9 cellular contexts compared by ENCODE assay signal in the genomic region with DNA sequence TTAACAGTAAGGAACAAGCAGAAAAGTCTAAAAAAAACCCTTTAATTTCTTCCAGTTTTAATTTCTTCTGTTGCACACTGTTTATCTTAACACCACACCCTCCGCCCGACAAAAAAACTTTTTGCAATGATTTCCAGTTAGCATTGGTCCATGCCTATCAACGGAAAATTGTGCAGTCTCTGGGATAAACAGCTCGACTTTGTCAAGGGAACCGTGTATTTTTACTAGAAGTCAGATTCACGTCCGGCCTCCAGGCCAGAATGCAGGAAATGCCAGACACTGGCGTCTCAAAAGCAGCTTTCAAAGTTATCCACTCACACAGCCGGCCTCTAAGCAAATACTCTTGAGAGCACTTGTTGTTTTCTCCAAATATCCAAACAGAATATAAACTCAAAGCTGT. TPM values are rescaled to one million over a fixed set of nuclear protein-coding genes. Genes with fewer than 3 reads are reported as not detected.
DNase-seq lines count a peak whose midpoint lies in the region; ATAC-seq and TF ChIP-seq lines count a peak whose summit lies in the region.
"Had no signal": no experiment of that assay in that cellular context is flagged by ENCODE, and none has a peak within 500 bp of the region (broad histone marks: within the 10 kb centered on the region; RNA-seq: fewer than 3 reads in every experiment).

No MANE protein-coding gene starts in this region.

- TF ChIP-seq CTCF in HEK293 (tag by site-specific recombination; IDR thresholded peaks at IDR 0.05) = no peak
- TF ChIP-seq CTCF in right atrium auricular region (IDR thresholded peaks at IDR 0.05) = no peak

- H3K27ac ChIP-seq in HEK293 (ENCODE audit: extremely low read depth, low read depth, low read length) (no peak overlapping the region), right atrium auricular region (peak overlapping the region; percentile 69 to 72)
- H3K27ac ChIP-seq: PC-9 had no signal

- no peak overlapping the region for H3K4me3 ChIP-seq in HEK293 (ENCODE audit: low read depth, low read length)
- peak overlapping the region; percentile 7 for H3K4me3 ChIP-seq in adipocyte (ENCODE audit: low read length)
- no peak overlapping the region for H3K4me3 ChIP-seq in right atrium auricular region
- no peak overlapping the region for H3K4me3 ChIP-seq in MG63
- H3K4me3 ChIP-seq: PC-9 had no signal

- H3K4me1 ChIP-seq in HEK293 (ENCODE audit: control insufficient read depth, insufficient read depth, low read length) (no peaks in the 10 kb centered on the region), adipocyte (ENCODE audit: control insufficient read depth, insufficient read depth, low read length) (peaks cover 39% of the 10 kb centered on the region), right atrium auricular region (peaks cover 0 to 39% of the 10 kb centered on the region in 2 donors)

- H3K9me3 ChIP-seq in HEK293 (ENCODE audit: control insufficient read depth, insufficient read depth, low read depth, low read length) (no peaks in the 10 kb centered on the region), adipocyte (ENCODE audit: control insufficient read depth, low read length) (no peaks in the 10 kb centered on the region), right atrium auricular region (no peaks in the 10 kb centered on the region), MG63 (no peaks in the 10 kb centered on the region)

- ATAC-seq in GM18867 (IDR thresholded peaks at IDR 0.05; ENCODE audit: unreplicated experiment) = no peak

- peak; percentile 55 for DNase-seq in adipocyte (ENCODE audit: low read depth)
- DNase-seq in right atrium auricular region (ENCODE audit: low spot score) = peak; percentile 77
- DNase-seq in smooth muscle cell of the brain vasculature (ENCODE audit: low read depth, low spot score) = peak; percentile 18
- no peak for DNase-seq in NCI-H748 (lab: John Stamatoyannopoulos, UW; ENCODE audit: unreplicated experiment)
- no peak for DNase-seq in medulla oblongata (ENCODE audit: extremely low spot score)
- no peak for DNase-seq in MG63
- DNase-seq: PC-9 had no signal

- H3K9ac ChIP-seq in adipocyte (ENCODE audit: low read length) = peak overlapping the region; percentile 32

- CTCF ChIA-PET in HEK293 (lab: Yijun Ruan, JAX) = interaction anchor here (1.0 kb wide), 1 partner anchor 9 kb away, joined by 4 read pairs; no protein-coding TSS in a partner anchor

- H3K27me3 ChIP-seq in adipocyte (replicated peaks; ENCODE audit: control insufficient read depth, insufficient read depth, low read length) = no peaks in the 10 kb centered on the region
- H3K27me3 ChIP-seq in right atrium auricular region = no peaks in the 10 kb centered on the region
- no peaks in the 10 kb centered on the region for H3K27me3 ChIP-seq in MG63

- POLR2A ChIA-PET in HEK293 (lab: Yijun Ruan, JAX) = no interaction called here

- peaks cover 10 to 58% of the 10 kb centered on the region in 2 experiments for H3K36me3 ChIP-seq in HEK293 (ENCODE audit: control insufficient read depth in 2 of 2, insufficient read depth in 1 of 2, low read length in 2 of 2)
- peaks cover 41% of the 10 kb centered on the region for H3K36me3 ChIP-seq in adipocyte (ENCODE audit: control insufficient read depth, insufficient read depth, low read length, severe bottlenecking)
- H3K36me3 ChIP-seq in right atrium auricular region = peaks cover 40% of the 10 kb centered on the region
- H3K36me3 ChIP-seq in MG63 = peaks cover 58% of the 10 kb centered on the region

TF ChIP-seq in HEK293, 187 proteins besides CTCF, POLR2A, EP300 and RAD21:
- TF ChIP-seq, protein P1, sequence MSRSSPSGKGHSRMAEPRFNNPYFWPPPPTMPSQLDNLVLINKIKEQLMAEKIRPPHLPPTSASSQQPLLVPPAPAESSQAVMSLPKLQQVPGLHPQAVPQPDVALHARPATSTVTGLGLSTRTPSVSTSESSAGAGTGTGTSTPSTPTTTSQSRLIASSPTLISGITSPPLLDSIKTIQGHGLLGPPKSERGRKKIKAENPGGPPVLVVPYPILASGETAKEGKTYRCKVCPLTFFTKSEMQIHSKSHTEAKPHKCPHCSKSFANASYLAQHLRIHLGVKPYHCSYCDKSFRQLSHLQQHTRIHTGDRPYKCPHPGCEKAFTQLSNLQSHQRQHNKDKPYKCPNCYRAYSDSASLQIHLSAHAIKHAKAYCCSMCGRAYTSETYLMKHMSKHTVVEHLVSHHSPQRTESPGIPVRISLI (tag by site-specific recombination; IDR thresholded peaks at IDR 0.05) = no peak
- TF ChIP-seq ZNF426 (tag by site-specific recombination; IDR thresholded peaks at IDR 0.05) (no peak), ZNF394 (tag by site-specific recombination; IDR thresholded peaks at IDR 0.05; ENCODE audit: borderline replicate concordance) (no peak), KLF8 (tag by site-specific recombination; IDR thresholded peaks at IDR 0.05) (0 out of 2 replicates have a peak, but pooled peaks have one; percentile 8)

RNA-seq across cellular contexts. Expression of a gene that starts 0.4 kb away (rescaled TPM):
- under 1 TPM in 1 of 2 donors, not detected in 1; 0.28 TPM for total RNA-seq in right atrium auricular region
- total RNA-seq in MG63 (2014; rRNA removed; shearing (Covaris generic); ENCODE audit: low replicate concordance) = not detected in 2 replicates
- total RNA-seq: PC-9 had no signal

RNA-seq across cellular contexts. Expression of a gene that starts 36.6 kb away (rescaled TPM):
- 100 to 1,000 TPM; 469 to 975 TPM for total RNA-seq in right atrium auricular region
- total RNA-seq in MG63 (2014; rRNA removed; shearing (Covaris generic); ENCODE audit: low replicate concordance) = 991 and 1,067 TPM in 2 replicates

RNA-seq across cellular contexts. Expression of a gene that starts 50.9 kb away (rescaled TPM):
- not detected for total RNA-seq in right atrium auricular region
- total RNA-seq in MG63 (2014; rRNA removed; shearing (Covaris generic); ENCODE audit: low replicate concordance) = not detected in 2 replicates
- total RNA-seq: PC-9 had no signal

Comparison
In these comparisons a context has a peak if more than half of its experiments do, and no peak if none do; other contexts are left out.
1. DNase-seq: peak in adipocyte (single experiment), right atrium auricular region (single experiment) and smooth muscle cell of the brain vasculature (single experiment); none in NCI-H748 (single experiment), medulla oblongata (single experiment) and MG63 (single experiment).